Comparison of ENCODE assay signal across 16 cellular contexts in genomic region chr3:66803206-66803605, GRCh38.
DNase-seq lines count a peak whose midpoint lies in the region; ATAC-seq and TF ChIP-seq lines count a peak whose summit lies in the region.
"Had no signal": no experiment of that assay in that cellular context is flagged by ENCODE, and none has a peak within 500 bp of the region (broad histone marks: within the 10 kb centered on the region; RNA-seq: fewer than 3 reads in every experiment).

No MANE protein-coding gene starts in this region.

- H3K27ac ChIP-seq in C4-2B (no peak overlapping the region), sigmoid colon (no peak overlapping the region), body of pancreas (no peak overlapping the region)
- H3K27ac ChIP-seq: PC-9, right atrium auricular region had no signal

- TF ChIP-seq CTCF in C4-2B (conservative IDR thresholded peaks at IDR 0.05) (peak; percentile 32), HFF-Myc (IDR thresholded peaks at IDR 0.05; ENCODE audit: low read depth, low read length, missing control alignments) (peak; percentile 44), sigmoid colon (IDR thresholded peaks at IDR 0.05) (no peak), body of pancreas (IDR thresholded peaks at IDR 0.05) (no peak)

- peaks cover 0 to 15% (median 4%) of the 10 kb centered on the region in 4 donors for H3K4me1 ChIP-seq in sigmoid colon
- peaks cover 4% of the 10 kb centered on the region for H3K4me1 ChIP-seq in body of pancreas

- TF ChIP-seq POLR2A in sigmoid colon (IDR thresholded peaks at IDR 0.05) (no peak), body of pancreas (IDR thresholded peaks at IDR 0.05) (no peak)

- H3K36me3 ChIP-seq in sigmoid colon (no peaks in the 10 kb centered on the region), body of pancreas (replicated peaks in 1 of 2; ENCODE audit: insufficient read depth in 1 of 2, low read depth in 2 of 2) (no peaks in the 10 kb centered on the region)
- H3K36me3 ChIP-seq: right atrium auricular region had no signal

- TF ChIP-seq EP300 in sigmoid colon (IDR thresholded peaks at IDR 0.05) = no peak

- WGBS in sigmoid colon, 2 donors = 59 to 71% methylated on average over 2 of the region's 2 CpGs
- 50 to 78% methylated on average over 2 of the region's 2 CpGs for WGBS in body of pancreas, 2 donors

- H3K9me3 ChIP-seq in sigmoid colon = no peaks in the 10 kb centered on the region
- no peaks in the 10 kb centered on the region for H3K9me3 ChIP-seq in body of pancreas

- H3K27me3 ChIP-seq in sigmoid colon (no peaks in the 10 kb centered on the region), body of pancreas (no peaks in the 10 kb centered on the region)
- H3K27me3 ChIP-seq: right atrium auricular region had no signal

- no peak overlapping the region for H3K4me3 ChIP-seq in HFF-Myc (replicated peaks; ENCODE audit: low read depth, low read length)
- H3K4me3 ChIP-seq in sigmoid colon = no peak overlapping the region
- no peak overlapping the region for H3K4me3 ChIP-seq in body of pancreas
- H3K4me3 ChIP-seq: K562, PC-9, right atrium auricular region had no signal

- intact Hi-C loops in sigmoid colon (cut with DNase I) (loop anchor here (10.0 kb wide), 1 partner anchor 58 kb away; no protein-coding TSS in a partner anchor), body of pancreas (cut with DNase I) (no loop called here)

- ATAC-seq in body of pancreas = no peak
- ATAC-seq: K562 had no signal

- DNase-seq in HFF-Myc (ENCODE audit: extremely low read depth, low read depth) (no peak), cerebellar cortex (ENCODE audit: low spot score) (peak; percentile 11), left kidney (ENCODE audit: low read depth, low spot score) (peak; percentile 29), NCI-H1105 treated with DMSO at 0.1 percent for 48 hours (lab: John Stamatoyannopoulos, UW) (no peak), sigmoid colon (no peak), NCI-H128 (lab: John Stamatoyannopoulos, UW; ENCODE audit: unreplicated experiment) (no peak), body of pancreas (no peak)
- DNase-seq: activated naive CD8-positive, alpha-beta T cell treated with anti-CD3 and anti-CD28 coated beads, Interleukin-2, amount 10 ng/mL, durations not matched to agents 7 days and 5 days; CD8-positive, alpha-beta memory T cell; HCEC 1CT; mesenchymal stem cell; NCI-H2107; PC-9 had no signal

Comparison
In these comparisons a context has a peak if more than half of its experiments do, and no peak if none do; other contexts are left out.
1. CTCF ChIP-seq: peak in C4-2B (single experiment) and HFF-Myc (single experiment); none in sigmoid colon (0 of 4) and body of pancreas (0 of 7).
2. DNase-seq: peak in cerebellar cortex (single experiment) and left kidney (single experiment); none in HFF-Myc (single experiment), NCI-H1105 treated with DMSO at 0.1 percent for 48 hours (single experiment), sigmoid colon (single experiment), NCI-H128 (single experiment) and body of pancreas (0 of 4).